In genomic region chr2:177692828-177693269, GRCh38 we compare ENCODE assay signal across 1 cellular context.
TF ChIP-seq lines count a peak whose summit lies in the region.

No MANE protein-coding gene starts in this region.

TF ChIP-seq in H1, 55 proteins besides CTCF, POLR2A, EP300 and RAD21:
- TF ChIP-seq PHF8 (conservative IDR thresholded peaks at IDR 0.05; ENCODE audit: low read depth, low read length) = no peak
- TF ChIP-seq NANOG (IDR thresholded peaks at IDR 0.05; ENCODE audit: insufficient read depth, low read depth, low read length, poor library complexity, severe bottlenecking) = no peak
- TF ChIP-seq CBX8 (IDR thresholded peaks at IDR 0.05; ENCODE audit: borderline replicate concordance, low read depth, low read length) = no peak
- no peak for TF ChIP-seq CHD2 (IDR thresholded peaks at IDR 0.05; ENCODE audit: low read length)
- no peak for TF ChIP-seq SIX5 (IDR thresholded peaks at IDR 0.05; ENCODE audit: low read depth, low read length)
- TF ChIP-seq SP2 (IDR thresholded peaks at IDR 0.05; ENCODE audit: low read length) = no peak
- TF ChIP-seq SRF (IDR thresholded peaks at IDR 0.05; ENCODE audit: low read depth, low read length) = no peak
- no peak for TF ChIP-seq HDAC2 (IDR thresholded peaks at IDR 0.05; ENCODE audit: borderline replicate concordance in 1 of 2, low read depth in 2 of 2, low read length in 2 of 2)
- no peak for TF ChIP-seq EZH2 (IDR thresholded peaks at IDR 0.05; ENCODE audit: low read depth, low read length, severe bottlenecking)
- TF ChIP-seq BCL11A (IDR thresholded peaks at IDR 0.05; ENCODE audit: low read depth in 2 of 2, low read length in 2 of 2) = no peak
- no peak for TF ChIP-seq CHD1 (IDR thresholded peaks at IDR 0.05; ENCODE audit: low read depth, low read length)
- no peak for TF ChIP-seq POLR2AphosphoS5 (IDR thresholded peaks at IDR 0.05; ENCODE audit: low read depth, low read length)
- TF ChIP-seq RXRA (IDR thresholded peaks at IDR 0.05; ENCODE audit: insufficient read depth, low read depth, low read length) = no peak
- no peak for TF ChIP-seq KDM4A (IDR thresholded peaks at IDR 0.05; ENCODE audit: low read depth, low read length, severe bottlenecking)
- no peak for TF ChIP-seq TAF1 (IDR thresholded peaks at IDR 0.05; ENCODE audit: low read depth, low read length)
- TF ChIP-seq KDM1A (IDR thresholded peaks at IDR 0.05; ENCODE audit: borderline replicate concordance, low read length) = no peak
- TF ChIP-seq FOSL1 (IDR thresholded peaks at IDR 0.05; ENCODE audit: insufficient read depth, low read depth, low read length) = no peak
TF ChIP-seq in H1: peak in this region for 0.
